In the genomic region with DNA sequence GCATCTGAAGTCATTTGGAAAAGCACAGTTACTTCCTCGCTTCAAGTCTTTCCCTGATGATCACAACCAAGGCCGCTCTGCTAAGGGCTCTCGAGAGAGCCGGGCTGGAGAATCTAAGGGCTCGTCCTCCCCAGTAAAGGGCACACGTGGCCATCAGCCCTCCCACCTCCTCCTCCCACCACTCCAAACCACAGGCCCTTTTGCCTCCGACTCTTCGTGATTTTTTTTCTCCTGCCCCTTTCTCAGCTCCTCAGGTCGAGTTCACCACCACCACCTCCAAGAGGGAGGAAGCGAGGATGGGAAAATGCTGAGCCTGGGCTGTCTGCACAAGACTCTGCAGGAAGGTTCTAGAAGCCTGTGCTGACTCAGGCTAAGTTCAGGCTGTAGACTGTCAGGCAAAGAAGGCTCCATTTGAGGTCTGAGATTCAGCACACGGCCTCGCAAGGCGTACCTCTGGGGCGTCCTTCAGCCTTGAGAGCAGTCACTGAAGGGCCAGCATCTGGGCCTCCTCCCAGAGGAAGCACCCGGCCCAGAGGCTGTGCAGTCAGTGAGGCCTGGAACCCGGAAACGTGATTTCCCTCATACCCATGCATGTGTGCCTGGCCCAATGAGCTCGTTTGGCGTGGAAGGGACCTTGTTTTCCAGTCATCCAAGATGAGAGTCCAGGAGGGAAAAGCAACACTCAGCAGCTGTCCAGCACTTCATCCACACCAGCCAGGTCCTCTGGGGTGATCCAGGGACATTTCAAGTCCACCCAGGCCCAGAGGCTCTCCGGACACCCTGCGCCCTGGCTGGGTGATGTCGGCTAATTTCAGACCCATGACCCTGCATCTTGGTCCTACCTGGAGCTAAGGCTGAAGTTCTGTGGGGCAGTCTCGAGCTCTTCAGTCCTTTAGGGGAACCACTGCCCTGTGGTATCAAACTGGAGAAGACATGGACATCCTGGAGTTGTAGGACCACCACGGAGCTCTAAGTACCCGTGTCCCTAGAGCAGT, we compare ENCODE assay signal across 1 cellular context.
TF ChIP-seq lines count a peak whose summit lies in the region.

No MANE protein-coding gene starts in this region.

TF ChIP-seq in K562, 482 proteins besides CTCF, POLR2A, EP300 and RAD21:
- no peak for TF ChIP-seq ZBTB34 (CRISPR knock-in tag; IDR thresholded peaks at IDR 0.05)
